ENCODE assay signal across 1 cellular context in genomic region chr15:74369084-74369745, GRCh38.
TF ChIP-seq lines count a peak whose summit lies in the region.

No MANE protein-coding gene starts in this region.

TF ChIP-seq in K562, 482 proteins besides CTCF, POLR2A, EP300 and RAD21 (continued from another document and continues in another):
- TF ChIP-seq MGA (IDR thresholded peaks at IDR 0.05) (no peak), CREB1 (IDR thresholded peaks at IDR 0.05) (no peak), CREB1 (CRISPR knock-in tag; IDR thresholded peaks at IDR 0.05) (no peak), ASH1L (IDR thresholded peaks at IDR 0.05; ENCODE audit: borderline replicate concordance, low read depth, partially characterized antibody) (no peak), SMARCB1 (IDR thresholded peaks at IDR 0.05; ENCODE audit: insufficient read length, low read depth) (no peak), ZNF143 (CRISPR knock-in tag; IDR thresholded peaks at IDR 0.05) (no peak), RBM14 (IDR thresholded peaks at IDR 0.05; ENCODE audit: borderline replicate concordance, insufficient read depth, low read depth, low read length) (no peak), NELFE (IDR thresholded peaks at IDR 0.05; ENCODE audit: insufficient read depth, insufficient read length) (no peak), DEAF1 (CRISPR knock-in tag; IDR thresholded peaks at IDR 0.05) (no peak), SRSF3 (IDR thresholded peaks at IDR 0.05; ENCODE audit: insufficient read depth, low read length) (no peak), TAF1 (IDR thresholded peaks at IDR 0.05; ENCODE audit: control insufficient read depth, extremely low read depth, insufficient read depth, low read length, severe bottlenecking) (no peak), ZBTB40 (IDR thresholded peaks at IDR 0.05) (no peak), ZBTB40 (CRISPR knock-in tag; IDR thresholded peaks at IDR 0.05) (no peak), SMARCE1 (IDR thresholded peaks at IDR 0.05) (no peak), ID3 (CRISPR knock-in tag; IDR thresholded peaks at IDR 0.05) (no peak), ID3 (tag; IDR thresholded peaks at IDR 0.05) (0 out of 2 replicates have a peak, but pooled peaks have one; percentile 34), BHLHE40 (IDR thresholded peaks at IDR 0.05; ENCODE audit: low read length) (peak; percentile 32; the same call in 1 of the 2 replicates), FOXA3 (CRISPR knock-in tag; conservative IDR thresholded peaks at IDR 0.05 in 1 of 2, IDR thresholded peaks at IDR 0.05 in 1 of 2) (no peak), ARHGAP35 (IDR thresholded peaks at IDR 0.05; ENCODE audit: partially characterized antibody) (no peak), MBD1 (CRISPR knock-in tag; IDR thresholded peaks at IDR 0.05) (no peak), BRD4 (IDR thresholded peaks at IDR 0.05) (no peak), FOXO4 (CRISPR knock-in tag; IDR thresholded peaks at IDR 0.05) (no peak), KHSRP (IDR thresholded peaks at IDR 0.05) (no peak), PCBP1 (IDR thresholded peaks at IDR 0.05; ENCODE audit: low read depth, low read length, poor library complexity, severe bottlenecking) (no peak), MCM7 (IDR thresholded peaks at IDR 0.05) (no peak), CEBPG (CRISPR knock-in tag; IDR thresholded peaks at IDR 0.05) (peak; percentile 79), CEBPG (tag; conservative IDR thresholded peaks at IDR 0.05 in 1 of 2, IDR thresholded peaks at IDR 0.05 in 1 of 2) (peak; percentile 85 to 93), SOX6 (IDR thresholded peaks at IDR 0.05) (0 out of 2 replicates have a peak, but pooled peaks have one; percentile 15), RFX5 (IDR thresholded peaks at IDR 0.05; ENCODE audit: low read depth, low read length) (no peak), TAF9B (IDR thresholded peaks at IDR 0.05; ENCODE audit: partially characterized antibody) (no peak), TBP (optimal IDR thresholded peaks at IDR 0.05; ENCODE audit: low read depth, low read length) (no peak), JUNB (CRISPR knock-in tag; conservative IDR thresholded peaks at IDR 0.05) (no peak), FOXM1 (IDR thresholded peaks at IDR 0.05; ENCODE audit: low read depth) (no peak), FOXM1 (CRISPR knock-in tag; IDR thresholded peaks at IDR 0.05; ENCODE audit: low read depth) (no peak)
